Comparison of ENCODE assay signal across 8 cellular contexts in genomic region chr5:14685757-14686156, GRCh38. TPM values are rescaled to one million over a fixed set of nuclear protein-coding genes. Genes with fewer than 3 reads are reported as not detected.
DNase-seq lines count a peak whose midpoint lies in the region; ATAC-seq, FAIRE-seq and TF ChIP-seq lines count a peak whose summit lies in the region.

No MANE protein-coding gene starts in this region.

- DNase-seq in D721Med (ENCODE audit: insufficient read length, low spot score) (no peak), GM19240 (ENCODE audit: insufficient read length, low spot score) (peak; percentile 38), NCI-H345 treated with DMSO at 0.1 percent for 48 hours (lab: John Stamatoyannopoulos, UW; ENCODE audit: unreplicated experiment) (peak; percentile 4), epithelial cell of proximal tubule (ENCODE audit: low read depth) (no peak), DMS79 treated with DMSO at 0.1 percent for 48 hours (lab: John Stamatoyannopoulos, UW) (no peak)
- peak; percentile 25 for DNase-seq in activated CD4-positive, alpha-beta T cell treated with anti-CD3 and anti-CD28 coated beads, Interleukin-2, amount 50 U/mL, for 1 hour
- DNase-seq in natural killer cell treated with Interleukin-12 subunit alpha and Interleukin-12 subunit beta and Interleukin-15 and Interleukin-18, amount 100 ng/mL, for 72 hours (ENCODE audit: low spot score), result no peak

- peaks cover 45% of the 10 kb centered on the region for H3K36me3 Mint-ChIP-seq in natural killer cell treated with Interleukin-12 subunit alpha and Interleukin-12 subunit beta and Interleukin-15 and Interleukin-18, amount 100 ng/mL, for 72 hours

- no peaks in the 10 kb centered on the region for H3K27me3 Mint-ChIP-seq in natural killer cell treated with Interleukin-12 subunit alpha and Interleukin-12 subunit beta and Interleukin-15 and Interleukin-18, amount 100 ng/mL, for 72 hours

- H3K4me3 Mint-ChIP-seq in natural killer cell treated with Interleukin-12 subunit alpha and Interleukin-12 subunit beta and Interleukin-15 and Interleukin-18, amount 100 ng/mL, for 72 hours, result no peak overlapping the region

- peak; percentile 85 for ATAC-seq in HG03108 (IDR thresholded peaks at IDR 0.05; ENCODE audit: unreplicated experiment)
- ATAC-seq in natural killer cell treated with Interleukin-12 subunit alpha and Interleukin-12 subunit beta and Interleukin-15 and Interleukin-18, amount 100 ng/mL, for 72 hours, result peak; percentile 58 to 61

- H3K4me3 ChIP-seq in epithelial cell of proximal tubule (ENCODE audit: low read depth, low read length), result no peak overlapping the region

- TF ChIP-seq CTCF in D721Med (IDR thresholded peaks at IDR 0.05; ENCODE audit: insufficient read depth, missing control alignments), result peak; percentile 69
- TF ChIP-seq CTCF in epithelial cell of proximal tubule (conservative IDR thresholded peaks at IDR 0.05; ENCODE audit: low read depth, low read length), result peak; percentile 70

- FAIRE-seq in D721Med (lab: Jason Lieb, UNC), result no peak

- H3K27ac Mint-ChIP-seq in natural killer cell treated with Interleukin-12 subunit alpha and Interleukin-12 subunit beta and Interleukin-15 and Interleukin-18, amount 100 ng/mL, for 72 hours, result peak overlapping the region; percentile 32 to 72

- H3K9me3 Mint-ChIP-seq in natural killer cell treated with Interleukin-12 subunit alpha and Interleukin-12 subunit beta and Interleukin-15 and Interleukin-18, amount 100 ng/mL, for 72 hours, result no peaks in the 10 kb centered on the region

- H3K4me1 Mint-ChIP-seq in natural killer cell treated with Interleukin-12 subunit alpha and Interleukin-12 subunit beta and Interleukin-15 and Interleukin-18, amount 100 ng/mL, for 72 hours (ENCODE audit: low read depth in 2 of 2), result peaks cover 14 to 30% of the 10 kb centered on the region in 2 donors

RNA-seq across cellular contexts. Expression of gene OTULIN, which starts 21.2 kb away (rescaled TPM):
- total RNA-seq in epithelial cell of proximal tubule, result 32.9 and 39.4 TPM in 2 replicates
- total RNA-seq in natural killer cell treated with Interleukin-12 subunit alpha and Interleukin-12 subunit beta and Interleukin-15 and Interleukin-18, amount 100 ng/mL, for 72 hours, result 100 to 1,000 TPM; 111 to 135 TPM

Comparison
In these comparisons a context has a peak if more than half of its experiments do, and no peak if none do; other contexts are left out.
1. DNase-seq: peak in GM19240 (single experiment), NCI-H345 treated with DMSO at 0.1 percent for 48 hours (single experiment) and activated CD4-positive, alpha-beta T cell treated with anti-CD3 and anti-CD28 coated beads, Interleukin-2, amount 50 U/mL, for 1 hour (single experiment); none in D721Med (single experiment), epithelial cell of proximal tubule (single experiment), natural killer cell treated with Interleukin-12 subunit alpha and Interleukin-12 subunit beta and Interleukin-15 and Interleukin-18, amount 100 ng/mL, for 72 hours (single experiment) and DMS79 treated with DMSO at 0.1 percent for 48 hours (single experiment).